ENCODE assay signal across 23 cellular contexts in genomic region chr1:182723195-182723594, GRCh38. TPM values are rescaled to one million over a fixed set of nuclear protein-coding genes. Genes with fewer than 3 reads are reported as not detected.
"Had no signal": no experiment of that assay in that cellular context is flagged by ENCODE, and none has a peak within 500 bp of the region (broad histone marks: within the 10 kb centered on the region; RNA-seq: fewer than 3 reads in every experiment).

No MANE protein-coding gene starts in this region.

- H3K4me1 ChIP-seq: breast epithelium, right lobe of liver, spleen had no signal

- H3K9me3 Mint-ChIP-seq: activated naive CD8-positive, alpha-beta T cell treated with anti-CD3 and anti-CD28 coated beads for 36 hours; activated T-cell treated with anti-CD3 and anti-CD28 coated beads, Interleukin-2, amount 50 U/mL, for 72 hours; endodermal cell; natural killer cell; stimulated activated naive CD8-positive, alpha-beta T cell treated with anti-CD3 and anti-CD28 coated beads, Interleukin-15, amount 100 ng/mL, for 72 hours; WTC11 had no signal

- H3K27ac Mint-ChIP-seq: activated naive CD8-positive, alpha-beta T cell treated with anti-CD3 and anti-CD28 coated beads for 36 hours; activated T-cell treated with anti-CD3 and anti-CD28 coated beads, Interleukin-2, amount 50 U/mL, for 72 hours; endodermal cell; natural killer cell; progenitor cell of endocrine pancreas; WTC11 had no signal

- H3K4me3 ChIP-seq: breast epithelium, right lobe of liver, SJCRH30, spleen had no signal

- H3K36me3 ChIP-seq: breast epithelium, right lobe of liver, SJCRH30, spleen had no signal

- FAIRE-seq: TTC549 had no signal

- H3K27me3 ChIP-seq: breast epithelium, right lobe of liver, SJCRH30, spleen had no signal

- H3K36me3 Mint-ChIP-seq: activated naive CD8-positive, alpha-beta T cell treated with anti-CD3 and anti-CD28 coated beads for 36 hours; natural killer cell; WTC11 had no signal

- ATAC-seq: activated T-cell treated with anti-CD3 and anti-CD28 coated beads, Interleukin-2, amount 50 U/mL, for 72 hours; natural killer cell; right lobe of liver; stimulated activated naive CD8-positive, alpha-beta T cell treated with anti-CD3 and anti-CD28 coated beads, Interleukin-15, amount 100 ng/mL, for 72 hours; WTC11 had no signal

- H3K4me1 Mint-ChIP-seq: natural killer cell, WTC11 had no signal

- H3K27ac ChIP-seq: breast epithelium, right lobe of liver, SJCRH30, spleen had no signal

- DNase-seq: activated CD4-positive, alpha-beta T cell treated with anti-CD3 and anti-CD28 coated beads for 48 hours; activated CD8-positive, alpha-beta memory T cell treated with anti-CD3 and anti-CD28 coated beads, Interleukin-2, amount 50 U/mL, for 48 hours; activated gamma-delta T cell treated with Interleukin-2 at 50 U/mL for 16 hours; activated naive CD8-positive, alpha-beta T cell treated with anti-CD3 and anti-CD28 coated beads for 36 hours; activated T-cell treated with anti-CD3 and anti-CD28 coated beads, Interleukin-2, amount 50 U/mL, for 72 hours; endodermal cell; erythroblast; hypothalamus; natural killer cell; right lobe of liver; SJCRH30; spleen; stimulated activated CD4-positive, alpha-beta T cell treated with anti-CD3 and anti-CD28 coated beads, Interleukin-1b, Interleukin-23, amount 100 ng/mL, for 48 hours; stimulated activated naive CD8-positive, alpha-beta T cell treated with anti-CD3 and anti-CD28 coated beads, Interleukin-15, amount 100 ng/mL, for 72 hours; T-helper 2 cell had no signal

- H3K9me3 ChIP-seq: breast epithelium, right lobe of liver, SJCRH30, spleen had no signal

- H3K27me3 Mint-ChIP-seq: progenitor cell of endocrine pancreas had no signal

- H3K4me3 Mint-ChIP-seq: activated naive CD8-positive, alpha-beta T cell treated with anti-CD3 and anti-CD28 coated beads for 36 hours; activated T-cell treated with anti-CD3 and anti-CD28 coated beads, Interleukin-2, amount 50 U/mL, for 72 hours; endodermal cell; natural killer cell; stimulated activated naive CD8-positive, alpha-beta T cell treated with anti-CD3 and anti-CD28 coated beads, Interleukin-15, amount 100 ng/mL, for 72 hours; WTC11 had no signal

RNA-seq across cellular contexts. Expression of gene RGS8, which starts 38.8 kb away (rescaled TPM):
- total RNA-seq: activated naive CD8-positive, alpha-beta T cell treated with anti-CD3 and anti-CD28 coated beads for 36 hours; breast epithelium; dermis microvascular lymphatic vessel endothelial cell; glomerular endothelial cell; lung microvascular endothelial cell; mononuclear cell; natural killer cell; right lobe of liver had no signal
